In genomic region chr7:22387583-22387982, GRCh38 we compare ENCODE assay signal across 13 cellular contexts. TPM values are rescaled to one million over a fixed set of nuclear protein-coding genes. Genes with fewer than 3 reads are reported as not detected.
DNase-seq lines count a peak whose midpoint lies in the region; ATAC-seq, FAIRE-seq and TF ChIP-seq lines count a peak whose summit lies in the region.
"Had no signal": no experiment of that assay in that cellular context is flagged by ENCODE, and none has a peak within 500 bp of the region (broad histone marks: within the 10 kb centered on the region; RNA-seq: fewer than 3 reads in every experiment).

No MANE protein-coding gene starts in this region.

- peak; percentile 40 for ATAC-seq in gastroesophageal sphincter
- ATAC-seq in GM18861 (IDR thresholded peaks at IDR 0.05; ENCODE audit: unreplicated experiment): no peak
- ATAC-seq: naive thymus-derived CD8-positive, alpha-beta T cell had no signal

- TF ChIP-seq CTCF in gastroesophageal sphincter (IDR thresholded peaks at IDR 0.05): no peak
- TF ChIP-seq CTCF in neural progenitor cell (IDR thresholded peaks at IDR 0.05): no peak

- no peak overlapping the region for H3K4me3 Mint-ChIP-seq in neural progenitor cell
- H3K4me3 Mint-ChIP-seq: endodermal cell; naive thymus-derived CD8-positive, alpha-beta T cell had no signal

- H3K27ac Mint-ChIP-seq in neural progenitor cell: no peak overlapping the region
- H3K27ac Mint-ChIP-seq: endodermal cell had no signal

- H4K20me1 ChIP-seq in neural progenitor cell (ENCODE audit: low read depth): no peaks in the 10 kb centered on the region

- no peaks in the 10 kb centered on the region for H3K27me3 ChIP-seq in gastroesophageal sphincter
- no peaks in the 10 kb centered on the region for H3K27me3 ChIP-seq in neural progenitor cell
- H3K27me3 ChIP-seq: heart right ventricle, suprapubic skin had no signal

- H3K4me2 ChIP-seq in neural progenitor cell: no peak overlapping the region

- H3K9me3 ChIP-seq in gastroesophageal sphincter: no peaks in the 10 kb centered on the region
- no peaks in the 10 kb centered on the region for H3K9me3 ChIP-seq in neural progenitor cell (ENCODE audit: low read depth)
- H3K9me3 ChIP-seq: heart right ventricle, suprapubic skin had no signal

- TF ChIP-seq EP300 in gastroesophageal sphincter (IDR thresholded peaks at IDR 0.05): no peak

- peak; percentile 67 for FAIRE-seq in GM12892 (lab: Jason Lieb, UNC)

- H3K36me3 Mint-ChIP-seq in neural progenitor cell: no peaks in the 10 kb centered on the region
- H3K36me3 Mint-ChIP-seq: naive thymus-derived CD8-positive, alpha-beta T cell had no signal

- no peak overlapping the region for H3K4me3 ChIP-seq in gastroesophageal sphincter
- no peak overlapping the region for H3K4me3 ChIP-seq in neural progenitor cell
- H3K4me3 ChIP-seq: heart right ventricle, suprapubic skin had no signal

- TF ChIP-seq POLR2A in GM12892 (IDR thresholded peaks at IDR 0.05; ENCODE audit: low read depth, low read length) (no peak), gastroesophageal sphincter (IDR thresholded peaks at IDR 0.05) (no peak)

- no peaks in the 10 kb centered on the region for H3K9me3 Mint-ChIP-seq in neural progenitor cell
- H3K9me3 Mint-ChIP-seq: endodermal cell; naive thymus-derived CD8-positive, alpha-beta T cell had no signal

- peaks cover 5% of the 10 kb centered on the region for H3K27me3 Mint-ChIP-seq in neural progenitor cell (ENCODE audit: insufficient read depth, low read depth)

- no peak overlapping the region for H3K27ac ChIP-seq in gastroesophageal sphincter
- H3K27ac ChIP-seq in temporal lobe (ENCODE audit: low read depth, low read length): peak overlapping the region; percentile 78
- no peak overlapping the region for H3K27ac ChIP-seq in neural progenitor cell
- H3K27ac ChIP-seq: suprapubic skin had no signal

- H3K4me1 ChIP-seq in gastroesophageal sphincter (no peaks in the 10 kb centered on the region), neural progenitor cell (no peaks in the 10 kb centered on the region)
- H3K4me1 ChIP-seq: suprapubic skin had no signal

- H2AFZ ChIP-seq in neural progenitor cell (replicated peaks): no peak overlapping the region

- no peaks in the 10 kb centered on the region for H3K4me1 Mint-ChIP-seq in neural progenitor cell

- DNase-seq in GM12892 (ENCODE audit: insufficient read length) (no peak), astrocyte of the hippocampus (ENCODE audit: low read depth, low spot score) (peak; percentile 67), neural progenitor cell (ENCODE audit: low spot score) (no peak)
- DNase-seq in activated naive CD4-positive, alpha-beta T cell treated with Interleukin-2 at 50 U/mL for 16 hours: no peak
- DNase-seq: activated CD4-positive, alpha-beta T cell treated with anti-CD3 and anti-CD28 coated beads for 1 hour; activated T-cell treated with anti-CD3 and anti-CD28 coated beads for 4 hours; endodermal cell; naive thymus-derived CD8-positive, alpha-beta T cell had no signal

- no peaks in the 10 kb centered on the region for H3F3A ChIP-seq in neural progenitor cell (ENCODE audit: low read depth)

- WGBS in gastroesophageal sphincter (ENCODE audit: low coverage in 1 of 2), 2 donors: 10 to 17% methylated on average over 1 to 4 of the region's 4 CpGs

- H3K36me3 ChIP-seq in gastroesophageal sphincter (no peaks in the 10 kb centered on the region), neural progenitor cell (no peaks in the 10 kb centered on the region)
- H3K36me3 ChIP-seq: heart right ventricle, suprapubic skin had no signal

- H3K9ac ChIP-seq in neural progenitor cell: no peak overlapping the region

- H3K79me2 ChIP-seq in neural progenitor cell (ENCODE audit: low read depth): no peaks in the 10 kb centered on the region

RNA-seq across cellular contexts. Expression of gene RAPGEF5, which starts 30.6 kb away (rescaled TPM):
- 2.7 TPM for polyA plus RNA-seq in GM12892 (2012; ENCODE audit: missing spikeins)
- total RNA-seq in gastroesophageal sphincter (10 to 100 TPM; 21.5 to 29.8 (median 26.6) TPM), temporal lobe (64.7 TPM), neural progenitor cell (ENCODE audit: low replicate concordance) (4.6 and 5.7 TPM in 2 replicates)
- total RNA-seq: naive thymus-derived CD8-positive, alpha-beta T cell had no signal
- polyA plus RNA-seq: naive thymus-derived CD8-positive, alpha-beta T cell had no signal
